29 cellular contexts compared by ENCODE assay signal in genomic region chr20:669573-669972, GRCh38. TPM values are rescaled to one million over a fixed set of nuclear protein-coding genes. Genes with fewer than 3 reads are reported as not detected.
"Had no signal": no experiment of that assay in that cellular context is flagged by ENCODE, and none has a peak within 500 bp of the region (broad histone marks: within the 10 kb centered on the region; RNA-seq: fewer than 3 reads in every experiment).

No MANE protein-coding gene starts in this region.

- H3K36me3 Mint-ChIP-seq: activated naive CD8-positive, alpha-beta T cell treated with anti-CD3 and anti-CD28 coated beads, Interleukin-2, amount 10 ng/mL, durations not matched to agents 7 days and 5 days; natural killer cell; stimulated activated naive B cell treated with anti-CD40 and anti-IgM and Interleukin-4, amounts not matched to agents 10 μg/mL and 1 μg/mL and 100 μg/mL, for 72 hours; WTC11 had no signal

- H3K4me1 ChIP-seq: left lung, testis, uterus had no signal

- FAIRE-seq: frontal cortex, keratinocyte, small intestine had no signal

- H3K4me3 ChIP-seq: esophagus muscularis mucosa, left lung, ovary, testis, uterus had no signal

- H3K9me3 Mint-ChIP-seq: activated naive CD8-positive, alpha-beta T cell treated with anti-CD3 and anti-CD28 coated beads, Interleukin-2, amount 10 ng/mL, durations not matched to agents 7 days and 5 days; activated T-cell treated with anti-CD3 and anti-CD28 coated beads, Interleukin-2, amount 50 U/mL, for 4 hours; activated T-helper 2 cell treated with anti-CD3 and anti-CD28 coated beads, Interferon-gamma antibody, Interleukin-2, Interleukin-4, amounts not matched to agents 10 μg/mL and 5 μg/mL and 100 μg/mL, durations not matched to agents 14 hours and 24 hours and 36 hours; natural killer cell; stimulated activated naive B cell treated with anti-CD40 and anti-IgM and Interleukin-4, amounts not matched to agents 10 μg/mL and 1 μg/mL and 100 μg/mL, for 72 hours; WTC11 had no signal

- H3K27me3 ChIP-seq: ovary, testis had no signal

- H3K27ac ChIP-seq: esophagus muscularis mucosa, left lung, ovary, testis, uterus had no signal

- H3K27ac Mint-ChIP-seq: activated CD4-positive, alpha-beta T cell treated with anti-CD3 and anti-CD28 coated beads for 36 hours; activated naive CD8-positive, alpha-beta T cell treated with anti-CD3 and anti-CD28 coated beads, Interleukin-2, amount 10 ng/mL, durations not matched to agents 7 days and 5 days; activated T-helper 2 cell treated with anti-CD3 and anti-CD28 coated beads, Interferon-gamma antibody, Interleukin-2, Interleukin-4, amounts not matched to agents 10 μg/mL and 5 μg/mL and 100 μg/mL, durations not matched to agents 14 hours and 24 hours and 36 hours; natural killer cell; stimulated activated naive B cell treated with anti-CD40 and anti-IgM and Interleukin-4, amounts not matched to agents 10 μg/mL and 1 μg/mL and 100 μg/mL, for 72 hours; WTC11 had no signal

- H3K9me3 ChIP-seq: esophagus muscularis mucosa, left lung, ovary, testis, uterus had no signal

- H3K36me3 ChIP-seq: esophagus muscularis mucosa, left lung, ovary, uterus had no signal

- DNase-seq: activated CD4-positive, alpha-beta T cell treated with anti-CD3 and anti-CD28 coated beads for 36 hours; activated CD4-positive, alpha-beta T cell treated with anti-CD3 and anti-CD28 coated beads, Interleukin-2, amount 50 U/mL, for 4 hours; activated CD8-positive, alpha-beta memory T cell treated with anti-CD3 and anti-CD28 coated beads for 24 hours; activated CD8-positive, alpha-beta memory T cell treated with anti-CD3 and anti-CD28 coated beads, Interleukin-2, amount 50 U/mL, for 48 hours; activated naive CD4-positive, alpha-beta T cell; activated naive CD8-positive, alpha-beta T cell treated with anti-CD3 and anti-CD28 coated beads, Interleukin-2, amount 10 ng/mL, durations not matched to agents 7 days and 5 days; activated T-cell treated with anti-CD3 and anti-CD28 coated beads, Interleukin-2, amount 50 U/mL, for 4 hours; amniotic stem cell; caudate nucleus; left lung; midbrain; natural killer cell; ovary; small intestine; stimulated activated CD4-positive, alpha-beta T cell treated with anti-CD3 and anti-CD28 coated beads, Interleukin-15, amount 100 ng/mL, for 24 hours; stimulated activated naive B cell treated with anti-CD40 and anti-IgM and Interleukin-4, amounts not matched to agents 10 μg/mL and 1 μg/mL and 100 μg/mL, for 72 hours; T1000; testis; trophoblast cell; uterus had no signal

- ATAC-seq: activated CD4-positive, alpha-beta T cell treated with anti-CD3 and anti-CD28 coated beads for 36 hours; activated T-cell treated with anti-CD3 and anti-CD28 coated beads, Interleukin-2, amount 50 U/mL, for 4 hours; left lung; natural killer cell; sciatic nerve; stimulated activated naive B cell treated with anti-CD40 and anti-IgM and Interleukin-4, amounts not matched to agents 10 μg/mL and 1 μg/mL and 100 μg/mL, for 72 hours; WTC11 had no signal

RNA-seq across cellular contexts. Expression of gene SCRT2, which starts 6.0 kb away (rescaled TPM):
- total RNA-seq: activated CD4-positive, alpha-beta T cell treated with anti-CD3 and anti-CD28 coated beads for 36 hours; activated naive CD8-positive, alpha-beta T cell treated with anti-CD3 and anti-CD28 coated beads, Interleukin-2, amount 10 ng/mL, durations not matched to agents 7 days and 5 days; activated T-cell treated with anti-CD3 and anti-CD28 coated beads, Interleukin-2, amount 50 U/mL, for 4 hours; activated T-helper 2 cell treated with anti-CD3 and anti-CD28 coated beads, Interferon-gamma antibody, Interleukin-2, Interleukin-4, amounts not matched to agents 10 μg/mL and 5 μg/mL and 100 μg/mL, durations not matched to agents 14 hours and 24 hours and 36 hours; dermis microvascular lymphatic vessel endothelial cell; esophagus muscularis mucosa; left lung; natural killer cell; ovary; pulmonary artery endothelial cell; sciatic nerve; T-helper 1 cell treated with Interleukin-12 subunit alpha and Interleukin-12 subunit beta and Interleukin-4 antibody, amounts not matched to agents 30 ng/mL and 1 ng/mL, for 36 hours; uterus had no signal
- polyA plus RNA-seq: keratinocyte, ovary, small intestine had no signal

RNA-seq across cellular contexts. Expression of gene TCF15, which starts 59.5 kb away (rescaled TPM):
- total RNA-seq: activated CD4-positive, alpha-beta T cell treated with anti-CD3 and anti-CD28 coated beads for 36 hours; activated naive CD8-positive, alpha-beta T cell treated with anti-CD3 and anti-CD28 coated beads, Interleukin-2, amount 10 ng/mL, durations not matched to agents 7 days and 5 days; activated T-helper 2 cell treated with anti-CD3 and anti-CD28 coated beads, Interferon-gamma antibody, Interleukin-2, Interleukin-4, amounts not matched to agents 10 μg/mL and 5 μg/mL and 100 μg/mL, durations not matched to agents 14 hours and 24 hours and 36 hours; T-helper 1 cell treated with Interleukin-12 subunit alpha and Interleukin-12 subunit beta and Interleukin-4 antibody, amounts not matched to agents 30 ng/mL and 1 ng/mL, for 36 hours had no signal
- polyA plus RNA-seq: keratinocyte had no signal
